8 cellular contexts compared by ENCODE assay signal in the genomic region with DNA sequence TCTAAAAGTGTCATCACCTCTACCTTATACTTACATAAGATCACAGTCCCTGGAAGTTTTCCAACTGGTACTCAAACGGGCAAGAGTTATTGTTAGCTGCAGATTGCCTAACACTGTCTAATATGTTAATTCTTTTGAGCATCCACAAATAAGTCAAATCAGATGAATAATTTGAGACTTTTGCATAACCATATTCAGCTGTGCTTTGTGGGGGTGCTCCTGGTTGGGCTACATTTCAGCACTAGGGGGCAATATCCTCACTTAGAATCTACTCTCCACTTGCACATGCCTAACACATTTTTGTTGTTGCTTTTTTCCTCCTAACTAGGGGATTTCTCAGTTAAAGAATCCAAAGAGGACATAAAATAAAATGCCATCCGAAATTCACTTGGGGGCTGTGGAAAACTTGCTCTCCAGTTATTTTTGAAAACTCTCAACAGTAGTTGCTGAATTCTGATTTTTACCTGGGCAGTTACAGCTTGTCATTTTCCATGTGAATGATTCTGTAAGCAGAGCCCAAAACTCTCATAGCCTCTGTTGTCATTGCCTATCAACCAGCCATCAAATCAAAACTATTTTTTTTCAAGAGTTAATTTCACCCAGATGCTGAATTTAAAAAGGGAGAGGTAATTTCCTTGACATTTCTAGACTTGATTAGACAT.
A peak's percentile ranks its signal among the peaks of the same experiment; 100 is the strongest.
DNase-seq lines count a peak whose midpoint lies in the region; ATAC-seq and TF ChIP-seq lines count a peak whose summit lies in the region.

No MANE protein-coding gene starts in this region.

- intact Hi-C loops in heart right ventricle (cut with DNase I) (loop anchor here in 9 of 10 donors (5.0 to 10.0 kb wide), 6 partner anchors 139 to 1319 kb away; no protein-coding TSS in a partner anchor), posterior vena cava (cut with DNase I) (no loop called here)

- WGBS in heart right ventricle, 2 donors = 4 to 6% methylated on average over 2 of the region's 2 CpGs
- 18% methylated on average over 2 of the region's 2 CpGs for WGBS in smooth muscle cell (ENCODE audit: low lambda C conversion rate)

- H2AFZ ChIP-seq in smooth muscle cell (ENCODE audit: low read depth) = no peak overlapping the region

- peaks cover 0 to 10% (median 0%) of the 10 kb centered on the region in 7 donors for H3K27me3 ChIP-seq in heart right ventricle
- no peaks in the 10 kb centered on the region for H3K27me3 ChIP-seq in smooth muscle cell (ENCODE audit: low read depth)

- no peaks in the 10 kb centered on the region for H3F3A ChIP-seq in smooth muscle cell (ENCODE audit: low read depth)

- no peaks in the 10 kb centered on the region for H3K79me2 ChIP-seq in smooth muscle cell (ENCODE audit: low read depth)

- no peaks in the 10 kb centered on the region for H4K20me1 ChIP-seq in smooth muscle cell (ENCODE audit: low read depth)

- no peaks in the 10 kb centered on the region for H3K9me3 ChIP-seq in heart right ventricle
- no peaks in the 10 kb centered on the region for H3K9me3 ChIP-seq in smooth muscle cell (replicated peaks; ENCODE audit: low read depth)

- no peak overlapping the region for H3K9ac ChIP-seq in smooth muscle cell (ENCODE audit: low read depth)

- DNase-seq in DMS53 treated with DMSO at 0.1 percent for 48 hours (lab: John Stamatoyannopoulos, UW; ENCODE audit: unreplicated experiment) = peak; percentile 40
- DNase-seq in NCI-H446 treated with DMSO at 0.1 percent for 48 hours (lab: John Stamatoyannopoulos, UW) = peak; percentile 56
- DNase-seq in activated naive CD4-positive, alpha-beta T cell treated with anti-CD3 and anti-CD28 coated beads, Interleukin-2, amount 50 U/mL, for 16 hours = peak; percentile 14
- DNase-seq in heart right ventricle = no peak
- DNase-seq in smooth muscle cell (lab: John Stamatoyannopoulos, UW; ENCODE audit: unreplicated experiment) = no peak
- no peak for DNase-seq in posterior vena cava (ENCODE audit: low spot score)

- TF ChIP-seq CTCF in heart right ventricle (IDR thresholded peaks at IDR 0.05) (peak in 8 of 9 donors; percentile 7 to 73 (median 60)), smooth muscle cell (IDR thresholded peaks at IDR 0.05; ENCODE audit: borderline replicate concordance, insufficient read depth, poor library complexity, severe bottlenecking) (peak; percentile 65)

- no peak overlapping the region for H3K27ac ChIP-seq in heart right ventricle
- no peak overlapping the region for H3K27ac ChIP-seq in smooth muscle cell (ENCODE audit: low read depth)

- H3K4me2 ChIP-seq in smooth muscle cell = no peak overlapping the region

- ATAC-seq in GM19023 (IDR thresholded peaks at IDR 0.05; ENCODE audit: unreplicated experiment) = peak; percentile 90
- peak; percentile 78 for ATAC-seq in HG03108 (IDR thresholded peaks at IDR 0.05; ENCODE audit: unreplicated experiment)
- peak in 3 of 8 donors; percentile 43 to 58 (median 45) for ATAC-seq in heart right ventricle

- H3K36me3 ChIP-seq in heart right ventricle (no peaks in the 10 kb centered on the region), smooth muscle cell (ENCODE audit: low read depth) (no peaks in the 10 kb centered on the region)

- H3K4me3 ChIP-seq in heart right ventricle (no peak overlapping the region), smooth muscle cell (no peak overlapping the region)

- no peaks in the 10 kb centered on the region for H3K4me1 ChIP-seq in heart right ventricle
- no peaks in the 10 kb centered on the region for H3K4me1 ChIP-seq in smooth muscle cell (ENCODE audit: low read depth)

Comparison
In these comparisons a context has a peak if more than half of its experiments do, and no peak if none do; other contexts are left out.
1. DNase-seq: peak in DMS53 treated with DMSO at 0.1 percent for 48 hours (single experiment), NCI-H446 treated with DMSO at 0.1 percent for 48 hours (single experiment) and activated naive CD4-positive, alpha-beta T cell treated with anti-CD3 and anti-CD28 coated beads, Interleukin-2, amount 50 U/mL, for 16 hours (single experiment); none in heart right ventricle (0 of 2), smooth muscle cell (single experiment) and posterior vena cava (single experiment).
2. intact Hi-C loops: an anchor here in heart right ventricle (5.0 to 10.0 kb wide); none called in posterior vena cava.